In the genomic region with DNA sequence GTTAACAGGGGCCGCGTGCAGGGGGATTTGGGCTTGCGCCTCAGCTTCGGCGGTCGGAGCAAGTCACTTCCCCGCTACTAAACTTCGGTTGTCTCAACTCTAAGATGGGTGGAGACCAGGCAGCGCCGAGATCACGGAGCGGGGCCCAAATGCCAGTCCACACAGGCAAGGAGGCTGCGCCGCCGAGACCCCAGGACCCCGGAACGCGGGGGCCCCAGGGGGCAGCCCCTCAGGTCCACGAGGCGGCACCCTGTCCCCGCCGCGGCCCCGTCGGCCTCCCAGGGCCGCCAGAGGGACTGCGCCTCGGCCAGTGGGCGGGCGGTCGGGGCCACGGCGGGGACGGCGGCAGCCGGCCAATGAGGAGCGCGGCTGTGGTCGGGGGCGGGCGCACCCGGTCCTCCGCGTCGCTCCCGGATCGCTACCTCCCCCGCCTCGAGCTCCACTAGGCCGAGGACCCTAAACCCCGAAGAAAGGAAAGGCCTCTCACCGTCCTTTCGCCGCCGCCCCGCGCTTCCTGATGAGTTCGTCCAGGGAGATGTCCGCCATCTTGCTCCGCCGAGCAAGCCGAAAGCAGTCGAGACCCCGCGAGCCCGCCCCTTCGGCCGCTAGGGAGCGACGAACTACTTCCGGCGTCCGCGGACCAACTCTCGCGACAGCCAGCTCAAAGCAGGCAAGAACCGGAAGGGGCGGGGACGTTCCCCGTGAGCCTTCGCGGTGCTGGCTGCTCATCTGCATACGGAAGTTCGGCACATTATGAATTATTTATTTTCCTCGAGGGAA, we compare ENCODE assay signal across 8 cellular contexts. TPM values are rescaled to one million over a fixed set of nuclear protein-coding genes. Genes with fewer than 3 reads are reported as not detected.
DNase-seq lines count a peak whose midpoint lies in the region; ATAC-seq lines count a peak whose summit lies in the region.

TSS of gene POLDIP3 (minus strand) at position 572 of the 780 bp plus-strand sequence. CDS start at position 546, 26 bp downstream.

- ATAC-seq in GM19468 (IDR thresholded peaks at IDR 0.05; ENCODE audit: extremely low read depth, unreplicated experiment): peak; percentile 51

- DNase-seq in COLO829 (ENCODE audit: low spot score): peak; percentile 98
- DNase-seq in HS-5 (ENCODE audit: low read depth): peak; percentile 95
- peak; percentile 80 for DNase-seq in NK-92 (lab: John Stamatoyannopoulos, UW; ENCODE audit: unreplicated experiment)
- peak; percentile 97 to 98 for DNase-seq in activated CD8-positive, alpha-beta memory T cell treated with anti-CD3 and anti-CD28 coated beads for 1 hour (ENCODE audit: extremely low read depth in 1 of 2, low read depth in 1 of 2)
- peak; percentile 99 for DNase-seq in effector CD4-positive, alpha-beta T cell
- DNase-seq in lung microvascular endothelial cell (ENCODE audit: low read depth in 2 of 2): peak; percentile 99 to 100
- peak; percentile 98 to 99 (median 98) for DNase-seq in stimulated activated CD4-positive, alpha-beta T cell treated with anti-CD3 and anti-CD28 coated beads, TNF-alpha, amount 100 ng/mL, for 48 hours (ENCODE audit: low read depth in 3 of 3)

RNA-seq across cellular contexts. Expression of gene POLDIP3, which starts in this region (rescaled TPM):
- 18.7 and 20.6 TPM in 2 replicates for total RNA-seq in lung microvascular endothelial cell

Comparison
In these comparisons a context has a peak if more than half of its experiments do, and no peak if none do; other contexts are left out.
1. Peak in every context shown above with its lines: DNase-seq and ATAC-seq.